In the genomic region with DNA sequence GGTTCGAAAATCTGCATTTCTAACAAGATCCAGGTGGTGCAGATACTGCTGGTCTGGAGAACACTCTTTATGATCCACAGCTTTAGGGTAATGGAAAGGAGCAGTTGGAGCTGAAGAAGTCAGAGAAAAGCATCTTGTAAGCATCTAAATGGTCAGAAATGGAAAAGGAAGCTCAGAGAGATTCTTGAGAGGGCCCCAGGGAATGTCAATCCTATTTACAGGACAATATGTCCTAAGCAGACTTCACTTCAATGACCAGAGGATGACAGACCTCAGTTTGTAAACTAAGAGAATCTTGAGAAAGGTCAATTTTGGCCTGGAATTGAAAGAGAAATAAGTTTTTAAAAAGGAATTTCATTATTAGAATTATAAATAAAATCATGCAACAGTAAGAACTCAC, we compare ENCODE assay signal across 19 cellular contexts.
"Had no signal": no experiment of that assay in that cellular context is flagged by ENCODE, and none has a peak within 500 bp of the region (broad histone marks: within the 10 kb centered on the region; RNA-seq: fewer than 3 reads in every experiment).

No MANE protein-coding gene starts in this region.

- H3K36me3 ChIP-seq: breast epithelium had no signal

- DNase-seq: activated B cell treated with CpG ODN at 0.5 μM for 24 hours; activated CD4-positive, alpha-beta T cell treated with anti-CD3 and anti-CD28 coated beads for 48 hours; activated CD8-positive, alpha-beta memory T cell treated with anti-CD3 and anti-CD28 coated beads for 24 hours; dermis blood vessel endothelial cell; effector memory CD8-positive, alpha-beta T cell; heart right ventricle; kidney; left lung; right cardiac atrium; stimulated activated CD4-positive, alpha-beta T cell treated with anti-CD3 and anti-CD28 coated beads, Interleukin-15, amount 100 ng/mL, for 24 hours; stimulated activated CD4-positive, alpha-beta T cell treated with anti-CD3 and anti-CD28 coated beads, Interleukin-4, amount 100 ng/mL, for 24 hours; trophoblast cell had no signal

- H3K27ac Mint-ChIP-seq: activated B cell treated with CpG ODN at 0.5 μM for 24 hours; activated naive CD4-positive, alpha-beta T cell treated with anti-CD3 and anti-CD28 coated beads, Interleukin-2, amount 50 U/mL, for 72 hours; progenitor cell of endocrine pancreas had no signal

- H3K4me3 ChIP-seq: ascending aorta, breast epithelium, heart right ventricle, left lung, skin epidermis, suprapubic skin had no signal

- H3K9me3 Mint-ChIP-seq: activated B cell treated with CpG ODN at 0.5 μM for 24 hours; activated naive CD4-positive, alpha-beta T cell treated with anti-CD3 and anti-CD28 coated beads, Interleukin-2, amount 50 U/mL, for 72 hours; effector memory CD8-positive, alpha-beta T cell; stimulated activated naive CD8-positive, alpha-beta T cell treated with anti-CD3 and anti-CD28 coated beads, Interleukin-15, Interleukin-2, amounts not matched to agents 100 ng/mL and 50 ng/mL, for 24 hours had no signal

- H3K27me3 ChIP-seq: ascending aorta, breast epithelium, heart right ventricle, left lung, suprapubic skin had no signal

- H3K27me3 Mint-ChIP-seq: activated B cell treated with CpG ODN at 0.5 μM for 24 hours; effector memory CD8-positive, alpha-beta T cell; progenitor cell of endocrine pancreas; stimulated activated naive CD8-positive, alpha-beta T cell treated with anti-CD3 and anti-CD28 coated beads, Interleukin-15, Interleukin-2, amounts not matched to agents 100 ng/mL and 50 ng/mL, for 24 hours had no signal

- H3K9me3 ChIP-seq: ascending aorta, breast epithelium, heart right ventricle, left lung, suprapubic skin had no signal

- H3K4me3 Mint-ChIP-seq: activated B cell treated with CpG ODN at 0.5 μM for 24 hours; effector memory CD8-positive, alpha-beta T cell; stimulated activated naive CD8-positive, alpha-beta T cell treated with anti-CD3 and anti-CD28 coated beads, Interleukin-15, Interleukin-2, amounts not matched to agents 100 ng/mL and 50 ng/mL, for 24 hours had no signal

- ATAC-seq: activated naive CD4-positive, alpha-beta T cell treated with anti-CD3 and anti-CD28 coated beads, Interleukin-2, amount 50 U/mL, for 72 hours; effector memory CD8-positive, alpha-beta T cell; heart right ventricle; left lung; right cardiac atrium had no signal

- H3K27ac ChIP-seq: ascending aorta, breast epithelium, heart right ventricle, left lung, skin epidermis, suprapubic skin had no signal
